ENCODE assay signal across 41 cellular contexts in the genomic region with DNA sequence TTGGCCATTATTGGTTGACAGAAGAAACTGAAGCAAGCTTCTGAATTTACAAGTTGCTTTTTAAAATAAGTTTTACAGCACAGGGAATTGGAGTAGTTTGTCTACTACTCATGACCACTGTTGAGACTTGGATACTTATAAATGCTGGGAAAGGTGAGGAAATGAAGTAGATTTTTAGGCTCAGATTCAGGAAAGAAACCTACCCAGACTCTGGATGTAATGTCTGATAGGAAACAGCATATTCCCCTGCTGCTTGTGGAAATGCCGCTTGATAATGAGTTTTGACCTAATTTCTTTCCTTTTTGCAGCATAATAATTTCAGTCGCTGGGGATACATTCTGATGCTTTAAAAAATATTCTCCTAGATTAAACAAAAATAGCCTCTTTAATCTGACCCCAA. TPM values are rescaled to one million over a fixed set of nuclear protein-coding genes. Genes with fewer than 3 reads are reported as not detected.
"Had no signal": no experiment of that assay in that cellular context is flagged by ENCODE, and none has a peak within 500 bp of the region (broad histone marks: within the 10 kb centered on the region; RNA-seq: fewer than 3 reads in every experiment).

No MANE protein-coding gene starts in this region.

- H3K36me3 Mint-ChIP-seq: activated naive CD4-positive, alpha-beta T cell treated with anti-CD3 and anti-CD28 coated beads, Interleukin-2, amount 10 ng/mL, durations not matched to agents 7 days and 5 days; activated naive CD4-positive, alpha-beta T cell treated with anti-CD3 and anti-CD28 coated beads, Interleukin-2, amount 50 U/mL, for 24 hours; activated naive CD4-positive, alpha-beta T cell treated with anti-CD3 and anti-CD28 coated beads, Interleukin-2, amount 50 U/mL, for 72 hours; activated naive CD8-positive, alpha-beta T cell; activated naive CD8-positive, alpha-beta T cell treated with anti-CD3 and anti-CD28 coated beads for 36 hours; activated naive CD8-positive, alpha-beta T cell treated with anti-CD3 and anti-CD28 coated beads, Interleukin-2, amount 10 ng/mL, durations not matched to agents 7 days and 5 days; brain had no signal

- H3K4me1 ChIP-seq: adrenal gland, ascending aorta, body of pancreas, breast epithelium had no signal

- H3K27me3 ChIP-seq: adrenal gland, ascending aorta, body of pancreas, brain microvascular endothelial cell, breast epithelium, cardiac muscle cell had no signal

- H3K9me3 Mint-ChIP-seq: activated naive CD4-positive, alpha-beta T cell treated with anti-CD3 and anti-CD28 coated beads for 36 hours; activated naive CD4-positive, alpha-beta T cell treated with anti-CD3 and anti-CD28 coated beads, Interleukin-2, amount 10 ng/mL, durations not matched to agents 7 days and 5 days; activated naive CD4-positive, alpha-beta T cell treated with anti-CD3 and anti-CD28 coated beads, Interleukin-2, amount 50 U/mL, for 24 hours; activated naive CD4-positive, alpha-beta T cell treated with anti-CD3 and anti-CD28 coated beads, Interleukin-2, amount 50 U/mL, for 72 hours; activated naive CD8-positive, alpha-beta T cell treated with anti-CD3 and anti-CD28 coated beads for 36 hours; activated naive CD8-positive, alpha-beta T cell treated with anti-CD3 and anti-CD28 coated beads, Interleukin-2, amount 10 ng/mL, durations not matched to agents 7 days and 5 days; activated naive CD8-positive, alpha-beta T cell treated with anti-CD3 and anti-CD28 coated beads, Interleukin-2, amount 50 U/mL, for 24 hours; activated T-cell treated with anti-CD3 and anti-CD28 coated beads, Interleukin-2, amount 50 U/mL, for 24 hours; activated T-cell treated with anti-CD3 and anti-CD28 coated beads, Interleukin-2, amount 50 U/mL, for 4 hours; activated T-cell treated with anti-CD3 and anti-CD28 coated beads, Interleukin-2, amount 50 U/mL, for 72 hours; activated T-helper 1 cell treated with anti-CD3 and anti-CD28 coated beads, Interleukin-12 subunit alpha, Interleukin-12 subunit beta, Interleukin-2, Interleukin-4 antibody, amounts not matched to agents 30 ng/mL and 10 ng/mL and 1 ng/mL, durations not matched to agents 14 hours and 24 hours and 36 hours; activated T-helper 17 cell treated with anti-CD3 and anti-CD28 coated beads, Interleukin-2, amount 50 U/mL, for 72 hours; activated T-helper 2 cell treated with anti-CD3 and anti-CD28 coated beads, Interferon-gamma antibody, Interleukin-2, Interleukin-4, amounts not matched to agents 10 μg/mL and 5 μg/mL and 100 μg/mL, durations not matched to agents 14 hours and 24 hours and 36 hours; brain; central memory CD8-positive, alpha-beta T cell had no signal

- H3K4me3 Mint-ChIP-seq: activated naive CD4-positive, alpha-beta T cell treated with anti-CD3 and anti-CD28 coated beads for 36 hours; activated naive CD4-positive, alpha-beta T cell treated with anti-CD3 and anti-CD28 coated beads, Interleukin-2, amount 10 ng/mL, durations not matched to agents 7 days and 5 days; activated naive CD4-positive, alpha-beta T cell treated with anti-CD3 and anti-CD28 coated beads, Interleukin-2, amount 50 U/mL, for 24 hours; activated naive CD8-positive, alpha-beta T cell; activated naive CD8-positive, alpha-beta T cell treated with anti-CD3 and anti-CD28 coated beads for 36 hours; activated naive CD8-positive, alpha-beta T cell treated with anti-CD3 and anti-CD28 coated beads, Interleukin-2, amount 10 ng/mL, durations not matched to agents 7 days and 5 days; activated naive CD8-positive, alpha-beta T cell treated with anti-CD3 and anti-CD28 coated beads, Interleukin-2, amount 50 U/mL, for 24 hours; activated T-cell treated with anti-CD3 and anti-CD28 coated beads, Interleukin-2, amount 50 U/mL, for 24 hours; activated T-cell treated with anti-CD3 and anti-CD28 coated beads, Interleukin-2, amount 50 U/mL, for 4 hours; activated T-cell treated with anti-CD3 and anti-CD28 coated beads, Interleukin-2, amount 50 U/mL, for 72 hours; activated T-helper 1 cell treated with anti-CD3 and anti-CD28 coated beads, Interleukin-12 subunit alpha, Interleukin-12 subunit beta, Interleukin-2, Interleukin-4 antibody, amounts not matched to agents 30 ng/mL and 10 ng/mL and 1 ng/mL, durations not matched to agents 14 hours and 24 hours and 36 hours; activated T-helper 17 cell treated with anti-CD3 and anti-CD28 coated beads, Interleukin-2, amount 50 U/mL, for 72 hours; brain; central memory CD8-positive, alpha-beta T cell had no signal

- H3K27me3 Mint-ChIP-seq: activated naive CD4-positive, alpha-beta T cell treated with anti-CD3 and anti-CD28 coated beads, Interleukin-2, amount 10 ng/mL, durations not matched to agents 7 days and 5 days; activated naive CD4-positive, alpha-beta T cell treated with anti-CD3 and anti-CD28 coated beads, Interleukin-2, amount 50 U/mL, for 24 hours; activated naive CD8-positive, alpha-beta T cell; activated naive CD8-positive, alpha-beta T cell treated with anti-CD3 and anti-CD28 coated beads for 36 hours; activated naive CD8-positive, alpha-beta T cell treated with anti-CD3 and anti-CD28 coated beads, Interleukin-2, amount 10 ng/mL, durations not matched to agents 7 days and 5 days; activated naive CD8-positive, alpha-beta T cell treated with anti-CD3 and anti-CD28 coated beads, Interleukin-2, amount 50 U/mL, for 24 hours; activated T-cell treated with anti-CD3 and anti-CD28 coated beads, Interleukin-2, amount 50 U/mL, for 24 hours; activated T-helper 17 cell treated with anti-CD3 and anti-CD28 coated beads, Interleukin-2, amount 50 U/mL, for 72 hours; brain had no signal

- H3K4me3 ChIP-seq: adrenal gland, ascending aorta, body of pancreas, breast epithelium, cardiac muscle cell had no signal

- H3K36me3 ChIP-seq: adrenal gland, ascending aorta, brain microvascular endothelial cell, breast epithelium, cardiac muscle cell had no signal

- FAIRE-seq: astrocyte, bronchial epithelial cell had no signal

- ATAC-seq: activated naive CD4-positive, alpha-beta T cell treated with anti-CD3 and anti-CD28 coated beads, Interleukin-2, amount 50 U/mL, for 72 hours; activated naive CD8-positive, alpha-beta T cell treated with anti-CD3 and anti-CD28 coated beads, Interleukin-2, amount 50 U/mL, for 24 hours; activated T-cell treated with anti-CD3 and anti-CD28 coated beads, Interleukin-2, amount 50 U/mL, for 4 hours; activated T-cell treated with anti-CD3 and anti-CD28 coated beads, Interleukin-2, amount 50 U/mL, for 72 hours; activated T-helper 17 cell treated with anti-CD3 and anti-CD28 coated beads, Interleukin-2, amount 50 U/mL, for 72 hours; body of pancreas had no signal

- H3K4me1 Mint-ChIP-seq: activated naive CD4-positive, alpha-beta T cell treated with anti-CD3 and anti-CD28 coated beads, Interleukin-2, amount 10 ng/mL, durations not matched to agents 7 days and 5 days; activated naive CD4-positive, alpha-beta T cell treated with anti-CD3 and anti-CD28 coated beads, Interleukin-2, amount 50 U/mL, for 24 hours; activated naive CD8-positive, alpha-beta T cell treated with anti-CD3 and anti-CD28 coated beads for 36 hours; activated naive CD8-positive, alpha-beta T cell treated with anti-CD3 and anti-CD28 coated beads, Interleukin-2, amount 10 ng/mL, durations not matched to agents 7 days and 5 days; activated naive CD8-positive, alpha-beta T cell treated with anti-CD3 and anti-CD28 coated beads, Interleukin-2, amount 50 U/mL, for 24 hours; activated T-helper 17 cell treated with anti-CD3 and anti-CD28 coated beads, Interleukin-2, amount 50 U/mL, for 72 hours; central memory CD8-positive, alpha-beta T cell had no signal

- H3K9me3 ChIP-seq: adrenal gland, ascending aorta, body of pancreas, breast epithelium had no signal

- DNase-seq: activated effector memory CD4-positive, alpha-beta T cell treated with anti-CD3 and anti-CD28 coated beads, Interleukin-2, amount 50 U/mL, for 16 hours; activated effector memory CD4-positive, alpha-beta T cell treated with Interleukin-2 at 50 U/mL for 16 hours; activated gamma-delta T cell; activated gamma-delta T cell treated with Interleukin-2 at 50 U/mL for 16 hours; activated naive CD4-positive, alpha-beta T cell; activated naive CD4-positive, alpha-beta T cell treated with anti-CD3 and anti-CD28 coated beads for 36 hours; activated naive CD4-positive, alpha-beta T cell treated with anti-CD3 and anti-CD28 coated beads, Interleukin-2, amount 10 ng/mL, durations not matched to agents 7 days and 5 days; activated naive CD4-positive, alpha-beta T cell treated with anti-CD3 and anti-CD28 coated beads, Interleukin-2, amount 50 U/mL, for 16 hours; activated naive CD4-positive, alpha-beta T cell treated with Interleukin-2 at 50 U/mL for 16 hours; activated naive CD8-positive, alpha-beta T cell treated with anti-CD3 and anti-CD28 coated beads for 36 hours; activated naive CD8-positive, alpha-beta T cell treated with anti-CD3 and anti-CD28 coated beads, Interleukin-2, amount 10 ng/mL, durations not matched to agents 7 days and 5 days; activated naive CD8-positive, alpha-beta T cell treated with anti-CD3 and anti-CD28 coated beads, Interleukin-2, amount 50 U/mL, for 24 hours; activated T-cell treated with anti-CD3 and anti-CD28 coated beads, Interleukin-2, amount 50 U/mL, for 1 hour; activated T-cell treated with anti-CD3 and anti-CD28 coated beads, Interleukin-2, amount 50 U/mL, for 24 hours; activated T-cell treated with anti-CD3 and anti-CD28 coated beads, Interleukin-2, amount 50 U/mL, for 4 hours; activated T-cell treated with anti-CD3 and anti-CD28 coated beads, Interleukin-2, amount 50 U/mL, for 48 hours; activated T-cell treated with anti-CD3 and anti-CD28 coated beads, Interleukin-2, amount 50 U/mL, for 72 hours; adrenal gland; amniotic stem cell; amygdala; anterior cingulate cortex; aorta; body of pancreas; brain microvascular endothelial cell; central memory CD4-positive, alpha-beta T cell; cerebellar nuclear complex had no signal

- H3K27ac Mint-ChIP-seq: activated naive CD4-positive, alpha-beta T cell treated with anti-CD3 and anti-CD28 coated beads for 36 hours; activated naive CD4-positive, alpha-beta T cell treated with anti-CD3 and anti-CD28 coated beads, Interleukin-2, amount 10 ng/mL, durations not matched to agents 7 days and 5 days; activated naive CD4-positive, alpha-beta T cell treated with anti-CD3 and anti-CD28 coated beads, Interleukin-2, amount 50 U/mL, for 24 hours; activated naive CD4-positive, alpha-beta T cell treated with anti-CD3 and anti-CD28 coated beads, Interleukin-2, amount 50 U/mL, for 72 hours; activated naive CD8-positive, alpha-beta T cell; activated naive CD8-positive, alpha-beta T cell treated with anti-CD3 and anti-CD28 coated beads for 36 hours; activated naive CD8-positive, alpha-beta T cell treated with anti-CD3 and anti-CD28 coated beads, Interleukin-2, amount 10 ng/mL, durations not matched to agents 7 days and 5 days; activated naive CD8-positive, alpha-beta T cell treated with anti-CD3 and anti-CD28 coated beads, Interleukin-2, amount 50 U/mL, for 24 hours; activated T-cell treated with anti-CD3 and anti-CD28 coated beads, Interleukin-2, amount 50 U/mL, for 24 hours; activated T-cell treated with anti-CD3 and anti-CD28 coated beads, Interleukin-2, amount 50 U/mL, for 72 hours; activated T-helper 1 cell treated with anti-CD3 and anti-CD28 coated beads, Interleukin-12 subunit alpha, Interleukin-12 subunit beta, Interleukin-2, Interleukin-4 antibody, amounts not matched to agents 30 ng/mL and 10 ng/mL and 1 ng/mL, durations not matched to agents 14 hours and 24 hours and 36 hours; activated T-helper 17 cell treated with anti-CD3 and anti-CD28 coated beads, Interleukin-2, amount 50 U/mL, for 72 hours; activated T-helper 2 cell treated with anti-CD3 and anti-CD28 coated beads, Interferon-gamma antibody, Interleukin-2, Interleukin-4, amounts not matched to agents 10 μg/mL and 5 μg/mL and 100 μg/mL, durations not matched to agents 14 hours and 24 hours and 36 hours; brain had no signal

- H3K27ac ChIP-seq: adrenal gland, ascending aorta, body of pancreas, brain microvascular endothelial cell, breast epithelium, cardiac muscle cell had no signal

RNA-seq across cellular contexts. Expression of a gene that starts 53.6 kb away (rescaled TPM):
- total RNA-seq: activated naive CD4-positive, alpha-beta T cell treated with anti-CD3 and anti-CD28 coated beads for 36 hours; activated naive CD4-positive, alpha-beta T cell treated with anti-CD3 and anti-CD28 coated beads, Interleukin-2, amount 50 U/mL, for 72 hours; activated naive CD8-positive, alpha-beta T cell treated with anti-CD3 and anti-CD28 coated beads for 36 hours; activated naive CD8-positive, alpha-beta T cell treated with anti-CD3 and anti-CD28 coated beads, Interleukin-2, amount 10 ng/mL, durations not matched to agents 7 days and 5 days; activated T-cell treated with anti-CD3 and anti-CD28 coated beads, Interleukin-2, amount 50 U/mL, for 4 hours; activated T-cell treated with anti-CD3 and anti-CD28 coated beads, Interleukin-2, amount 50 U/mL, for 72 hours; activated T-helper 1 cell treated with anti-CD3 and anti-CD28 coated beads, Interleukin-12 subunit alpha, Interleukin-12 subunit beta, Interleukin-2, Interleukin-4 antibody, amounts not matched to agents 30 ng/mL and 10 ng/mL and 1 ng/mL, durations not matched to agents 14 hours and 24 hours and 36 hours; activated T-helper 17 cell treated with anti-CD3 and anti-CD28 coated beads, Interleukin-2, amount 50 U/mL, for 72 hours; activated T-helper 2 cell treated with anti-CD3 and anti-CD28 coated beads, Interferon-gamma antibody, Interleukin-2, Interleukin-4, amounts not matched to agents 10 μg/mL and 5 μg/mL and 100 μg/mL, durations not matched to agents 14 hours and 24 hours and 36 hours; adrenal gland; aorta; ascending aorta; astrocyte; body of pancreas; bronchial epithelial cell; cardiac muscle cell; cardiac septum; chondrocyte had no signal
